ENCODE assay signal across 8 cellular contexts in genomic region chr16:82263456-82264159, GRCh38.
DNase-seq lines count a peak whose midpoint lies in the region; ATAC-seq, FAIRE-seq and TF ChIP-seq lines count a peak whose summit lies in the region.

No MANE protein-coding gene starts in this region.

- H3K4me1 Mint-ChIP-seq in stimulated activated memory B cell treated with anti-CD40 and anti-IgM and Interleukin-4, amounts not matched to agents 10 μg/mL and 1 μg/mL and 100 μg/mL, for 72 hours: no peaks in the 10 kb centered on the region

- H3K27ac ChIP-seq in endothelial cell of umbilical vein (ENCODE audit: insufficient read depth, low read depth, low read length): no peak overlapping the region

- H3K9me3 ChIP-seq in endothelial cell of umbilical vein (replicated peaks; ENCODE audit: control insufficient read depth, insufficient read depth, low read length): no peaks in the 10 kb centered on the region

- dilution Hi-C loops in endothelial cell of umbilical vein (cut with MboI; ENCODE audit: extremely low pct_ligation_motif_present, low sequenced_read_pairs): no loop called here

- no TSS peak for BruUV-seq in endothelial cell of umbilical vein (replicated peaks; lab: Mats Ljungman, UMichigan)

- peak; percentile 84 to 85 for TF ChIP-seq CTCF in endothelial cell of umbilical vein (IDR thresholded peaks at IDR 0.05; ENCODE audit: extremely low read depth in 1 of 2, insufficient read depth in 1 of 2, low read depth in 1 of 2, low read length in 2 of 2)

- no peaks in the 10 kb centered on the region for H3K4me1 ChIP-seq in endothelial cell of umbilical vein (ENCODE audit: control insufficient read depth, extremely low read depth, insufficient read depth, low read length)

- POLR2A ChIA-PET in HEK293T (lab: Yijun Ruan, JAX): interaction anchor here (1.0 kb wide), 1 partner anchor 81 kb away, joined by 3 read pairs; no protein-coding TSS in a partner anchor
- POLR2A ChIA-PET in endothelial cell of umbilical vein (lab: Charles Lee): no interaction called here

- CTCF ChIA-PET in HEK293T (lab: Yijun Ruan, JAX): interaction anchor here (0.5 to 2.4 kb wide), 13 partner anchors 9 to 376 kb away, joined by 3 to 23 read pairs (median 3); no protein-coding TSS in a partner anchor
- CTCF ChIA-PET in endothelial cell of umbilical vein (lab: Charles Lee): interaction anchor here (0.6 to 4.8 kb wide), 26 partner anchors 9 to 1184 kb away, joined by 3 to 62 read pairs (median 4); partner anchors contain the start of gene CDH13

- no peak for TF ChIP-seq POLR2A in endothelial cell of umbilical vein (IDR thresholded peaks at IDR 0.05; ENCODE audit: low read depth, low read length)

- H3K27ac Mint-ChIP-seq in stimulated activated memory B cell treated with anti-CD40 and anti-IgM and Interleukin-4, amounts not matched to agents 10 μg/mL and 1 μg/mL and 100 μg/mL, for 72 hours: no peak overlapping the region

- no peak overlapping the region for H3K4me3 ChIP-seq in endothelial cell of umbilical vein (replicated peaks in 1 of 3; ENCODE audit: insufficient read depth in 1 of 3, low read depth in 1 of 3, low read length in 3 of 3)

- no peaks in the 10 kb centered on the region for H3K36me3 ChIP-seq in endothelial cell of umbilical vein (ENCODE audit: control insufficient read depth in 2 of 2, extremely low read depth in 1 of 2, insufficient read depth in 2 of 2, low read length in 2 of 2)

- H2AFZ ChIP-seq in endothelial cell of umbilical vein (ENCODE audit: low read depth, low read length): no peak overlapping the region

- in situ Hi-C loops in G401 (cut with HindIII; ENCODE audit: low sequenced_read_pairs): no loop called here

- no peak overlapping the region for H3K4me3 Mint-ChIP-seq in stimulated activated memory B cell treated with anti-CD40 and anti-IgM and Interleukin-4, amounts not matched to agents 10 μg/mL and 1 μg/mL and 100 μg/mL, for 72 hours

- H3K4me2 ChIP-seq in endothelial cell of umbilical vein (ENCODE audit: insufficient read depth, low read length): no peak overlapping the region

- no peaks in the 10 kb centered on the region for H4K20me1 ChIP-seq in endothelial cell of umbilical vein (replicated peaks; ENCODE audit: control insufficient read depth, extremely low read depth, insufficient read depth, low read length)

- intact Hi-C loops in endothelial cell of umbilical vein (cut with micrococcal nuclease): loop anchor here (1.0 to 10.0 kb wide), 10 partner anchors 81 to 1614 kb away; no protein-coding TSS in a partner anchor

- H3K27me3 ChIP-seq in endothelial cell of umbilical vein (ENCODE audit: control insufficient read depth in 2 of 2, insufficient read depth in 2 of 2, low read length in 2 of 2): peaks cover 4 to 13% of the 10 kb centered on the region in 2 experiments

- no peaks in the 10 kb centered on the region for H3K79me2 ChIP-seq in endothelial cell of umbilical vein (ENCODE audit: control insufficient read depth, insufficient read depth, low read length)

- H3K27me3 Mint-ChIP-seq in stimulated activated memory B cell treated with anti-CD40 and anti-IgM and Interleukin-4, amounts not matched to agents 10 μg/mL and 1 μg/mL and 100 μg/mL, for 72 hours: peaks cover 28% of the 10 kb centered on the region

- H3K9me3 Mint-ChIP-seq in stimulated activated memory B cell treated with anti-CD40 and anti-IgM and Interleukin-4, amounts not matched to agents 10 μg/mL and 1 μg/mL and 100 μg/mL, for 72 hours: peaks cover 11% of the 10 kb centered on the region

- peak; percentile 64 for ATAC-seq in stimulated activated memory B cell treated with anti-CD40 and anti-IgM and Interleukin-4, amounts not matched to agents 10 μg/mL and 1 μg/mL and 100 μg/mL, for 72 hours
- no peak for ATAC-seq in HG03135 (IDR thresholded peaks at IDR 0.05; ENCODE audit: unreplicated experiment)

- H3K9me1 ChIP-seq in endothelial cell of umbilical vein (replicated peaks; ENCODE audit: control insufficient read depth, extremely low read depth, insufficient read depth, low read length): no peaks in the 10 kb centered on the region

- DNase-seq in G401 (ENCODE audit: low spot score) (peak; percentile 67), HEK293T (ENCODE audit: extremely low spot score) (peak; percentile 67), NCI-H69 (lab: John Stamatoyannopoulos, UW) (peak; percentile 41), endothelial cell of umbilical vein (ENCODE audit: low read depth, low spot score) (peak; percentile 55), myocyte (ENCODE audit: low read depth) (peak; percentile 66)
- peak; percentile 1 to 28 (median 7) for DNase-seq in activated CD8-positive, alpha-beta memory T cell treated with anti-CD3 and anti-CD28 coated beads for 48 hours (ENCODE audit: low read depth in 2 of 3, low spot score in 2 of 3)

- no peaks in the 10 kb centered on the region for H3K36me3 Mint-ChIP-seq in stimulated activated memory B cell treated with anti-CD40 and anti-IgM and Interleukin-4, amounts not matched to agents 10 μg/mL and 1 μg/mL and 100 μg/mL, for 72 hours

- FAIRE-seq in endothelial cell of umbilical vein (lab: Jason Lieb, UNC): peak; percentile 84

- no peak overlapping the region for H3K9ac ChIP-seq in endothelial cell of umbilical vein (replicated peaks; ENCODE audit: extremely low read depth, insufficient read depth, low read length)

TF ChIP-seq in HEK293T, 16 proteins besides CTCF, POLR2A, EP300 and RAD21:
- no peak for TF ChIP-seq TARDBP (IDR thresholded peaks at IDR 0.05)
- TF ChIP-seq ELF4 (IDR thresholded peaks at IDR 0.05): no peak
- TF ChIP-seq LEF1 (IDR thresholded peaks at IDR 0.05; ENCODE audit: borderline replicate concordance): no peak
- no peak for TF ChIP-seq PKNOX1 (IDR thresholded peaks at IDR 0.05)
- TF ChIP-seq SUZ12 (IDR thresholded peaks at IDR 0.05): no peak
- no peak for TF ChIP-seq FOXK2 (IDR thresholded peaks at IDR 0.05)
- no peak for TF ChIP-seq L3MBTL2 (conservative IDR thresholded peaks at IDR 0.05)
- no peak for TF ChIP-seq FOXM1 (IDR thresholded peaks at IDR 0.05; ENCODE audit: borderline replicate concordance)
- no peak for TF ChIP-seq ZNF384 (IDR thresholded peaks at IDR 0.05)
- TF ChIP-seq ARNT (IDR thresholded peaks at IDR 0.05): no peak
- TF ChIP-seq BHLHE40 (IDR thresholded peaks at IDR 0.05; ENCODE audit: borderline replicate concordance): no peak
- TF ChIP-seq HDGF (IDR thresholded peaks at IDR 0.05; ENCODE audit: borderline replicate concordance): no peak
- TF ChIP-seq NFRKB (IDR thresholded peaks at IDR 0.05): no peak
- no peak for TF ChIP-seq CTBP1 (IDR thresholded peaks at IDR 0.05; ENCODE audit: borderline replicate concordance)
- no peak for TF ChIP-seq FOXA1 (IDR thresholded peaks at IDR 0.05)
- TF ChIP-seq SP1 (IDR thresholded peaks at IDR 0.05): no peak

TF ChIP-seq in endothelial cell of umbilical vein, 7 proteins besides CTCF, POLR2A, EP300 and RAD21:
- TF ChIP-seq EZH2 (IDR thresholded peaks at IDR 0.05; ENCODE audit: borderline replicate concordance, low read depth, low read length, severe bottlenecking): no peak
- TF ChIP-seq MAX (IDR thresholded peaks at IDR 0.05; ENCODE audit: insufficient read depth, insufficient read length): no peak
- no peak for TF ChIP-seq GATA2 (IDR thresholded peaks at IDR 0.05; ENCODE audit: insufficient read depth, insufficient read length, low read depth, low read length)
- no peak for TF ChIP-seq MYC (IDR thresholded peaks at IDR 0.05; ENCODE audit: low read depth, low read length)
- TF ChIP-seq JUN (IDR thresholded peaks at IDR 0.05; ENCODE audit: borderline replicate concordance, insufficient read depth, insufficient read length, low read depth): no peak

Comparison
In these comparisons a context has a peak if more than half of its experiments do, and no peak if none do; other contexts are left out.
1. DNase-seq: peak in every context shown above with its lines; median percentile 67 in G401; 67 in HEK293T; 66 in myocyte; 55 in endothelial cell of umbilical vein; 41 in NCI-H69; 7 in activated CD8-positive, alpha-beta memory T cell treated with anti-CD3 and anti-CD28 coated beads for 48 hours.